8 cellular contexts compared by ENCODE assay signal in genomic region chr15:88624156-88624970, GRCh38. TPM values are rescaled to one million over a fixed set of nuclear protein-coding genes. Genes with fewer than 3 reads are reported as not detected.
A peak's percentile ranks its signal among the peaks of the same experiment; 100 is the strongest.
DNase-seq lines count a peak whose midpoint lies in the region; ATAC-seq lines count a peak whose summit lies in the region.

No MANE protein-coding gene starts in this region.

- peak overlapping the region; percentile 97 for H3K27ac Mint-ChIP-seq in T-helper 17 cell
- peak overlapping the region; percentile 81 to 100 (median 94) for H3K27ac Mint-ChIP-seq in naive thymus-derived CD4-positive, alpha-beta T cell

- peaks cover 6% of the 10 kb centered on the region for H3K36me3 Mint-ChIP-seq in T-helper 17 cell (ENCODE audit: low read depth)
- peaks cover under 1 to 46% (median 17%) of the 10 kb centered on the region in 5 donors for H3K36me3 Mint-ChIP-seq in naive thymus-derived CD4-positive, alpha-beta T cell

- peaks cover 3% of the 10 kb centered on the region for H3K36me3 ChIP-seq in endocrine pancreas (ENCODE audit: control insufficient read depth, insufficient read depth, low read length)
- H3K36me3 ChIP-seq in naive thymus-derived CD4-positive, alpha-beta T cell (ENCODE audit: control insufficient read depth in 2 of 3, insufficient read depth in 3 of 3, low read length in 3 of 3): peaks cover 0 to 15% (median 11%) of the 10 kb centered on the region in 3 experiments

- ATAC-seq in GM18498 (IDR thresholded peaks at IDR 0.05; ENCODE audit: unreplicated experiment) (peak; percentile 28), HG02870 (IDR thresholded peaks at IDR 0.05; ENCODE audit: unreplicated experiment) (peak; percentile 29), T-helper 17 cell (peak; percentile 47)
- peak; percentile 56 for ATAC-seq in naive thymus-derived CD4-positive, alpha-beta T cell

- peak overlapping the region; percentile 90 for H3K27ac ChIP-seq in naive thymus-derived CD4-positive, alpha-beta T cell (ENCODE audit: low read depth, low read length)

- DNase-seq in T-helper 17 cell (peak in 1 of 3 donors; percentile 32), NCI-H774 (lab: John Stamatoyannopoulos, UW) (no peak), GOT3 (lab: John Stamatoyannopoulos, UW) (no peak), NCI-H345 (lab: John Stamatoyannopoulos, UW) (no peak)
- peak in 7 of 9 donors; percentile 68 to 84 (median 75) for DNase-seq in naive thymus-derived CD4-positive, alpha-beta T cell

- CTCF ChIA-PET in naive thymus-derived CD4-positive, alpha-beta T cell (lab: Charles Lee): interaction anchor here (0.6 to 6.0 kb wide), 14 partner anchors 11 to 347 kb away, joined by 3 to 59 read pairs (median 5); no protein-coding TSS in a partner anchor

- peak overlapping the region; percentile 23 for H3K4me3 ChIP-seq in endocrine pancreas (ENCODE audit: control insufficient read depth, insufficient read depth, low read length)
- peak overlapping the region; percentile 5 for H3K4me3 ChIP-seq in naive thymus-derived CD4-positive, alpha-beta T cell (ENCODE audit: low read length)

- H3K27me3 ChIP-seq in endocrine pancreas (ENCODE audit: control insufficient read depth, insufficient read depth, low read length): no peaks in the 10 kb centered on the region
- no peaks in the 10 kb centered on the region for H3K27me3 ChIP-seq in naive thymus-derived CD4-positive, alpha-beta T cell (ENCODE audit: control insufficient read depth in 2 of 2, insufficient read depth in 2 of 2, low read length in 2 of 2)

- peaks cover 0 to 2% (median 0%) of the 10 kb centered on the region in 11 donors for H3K9me3 Mint-ChIP-seq in naive thymus-derived CD4-positive, alpha-beta T cell

- H3K4me3 Mint-ChIP-seq in T-helper 17 cell: peak overlapping the region; percentile 96
- peak overlapping the region; percentile 80 to 96 (median 86) for H3K4me3 Mint-ChIP-seq in naive thymus-derived CD4-positive, alpha-beta T cell

- POLR2A ChIA-PET in naive thymus-derived CD4-positive, alpha-beta T cell (lab: Charles Lee): interaction anchor here (0.6 to 2.2 kb wide), 5 partner anchors 9 to 238 kb away, joined by 3 to 12 read pairs (median 3); no protein-coding TSS in a partner anchor

- peaks cover 61% of the 10 kb centered on the region for H3K4me1 Mint-ChIP-seq in T-helper 17 cell
- H3K4me1 Mint-ChIP-seq in naive thymus-derived CD4-positive, alpha-beta T cell: peaks cover 38 to 81% (median 73%) of the 10 kb centered on the region in 7 donors

- peaks cover 8% of the 10 kb centered on the region for H3K4me1 ChIP-seq in endocrine pancreas (ENCODE audit: control insufficient read depth, insufficient read depth, low read length)
- H3K4me1 ChIP-seq in naive thymus-derived CD4-positive, alpha-beta T cell (ENCODE audit: control insufficient read depth in 2 of 2, insufficient read depth in 2 of 2, low read length in 2 of 2): peaks cover 62 to 66% of the 10 kb centered on the region in 2 donors

- intact Hi-C loops in naive thymus-derived CD4-positive, alpha-beta T cell (cut with micrococcal nuclease): loop anchor here (1.0 to 10.0 kb wide), 12 partner anchors 32 to 710 kb away; partner anchors contain the start of genes FANCI (in 2 of the 2), POLG (in 2 of the 2), ABHD2 (in 1 of the 2) and HAPLN3 (in 1 of the 2)

- H3K9ac ChIP-seq in endocrine pancreas (ENCODE audit: control insufficient read depth, insufficient read depth, low read length): peak overlapping the region; percentile 48

- peaks cover 7% of the 10 kb centered on the region for H3K27me3 Mint-ChIP-seq in T-helper 17 cell
- H3K27me3 Mint-ChIP-seq in naive thymus-derived CD4-positive, alpha-beta T cell: peaks cover 0 to 7% (median 0%) of the 10 kb centered on the region in 5 donors

- no peaks in the 10 kb centered on the region for H3K9me3 ChIP-seq in T-helper 17 cell (ENCODE audit: control insufficient read depth, low read length, poor library complexity, severe bottlenecking)
- no peaks in the 10 kb centered on the region for H3K9me3 ChIP-seq in endocrine pancreas (ENCODE audit: control insufficient read depth, low read length)
- no peaks in the 10 kb centered on the region for H3K9me3 ChIP-seq in naive thymus-derived CD4-positive, alpha-beta T cell (ENCODE audit: control insufficient read depth in 2 of 3, low read length in 3 of 3)

RNA-seq across cellular contexts. Expression of gene AEN, which starts 3.2 kb away (rescaled TPM):
- total RNA-seq in T-helper 17 cell: 10 to 100 TPM; 32.2 to 41.0 TPM
- 10 to 100 TPM; 29.6 to 52.1 (median 44.2) TPM for total RNA-seq in naive thymus-derived CD4-positive, alpha-beta T cell
- 10 to 100 TPM; 20.2 to 31.7 TPM for polyA plus RNA-seq in naive thymus-derived CD4-positive, alpha-beta T cell

RNA-seq across cellular contexts. Expression of gene ISG20, which starts 14.5 kb away (rescaled TPM):
- 100 to 1,000 TPM; 124 to 141 TPM for total RNA-seq in T-helper 17 cell
- 100 to 1,000 TPM in 4 of 5 experiments, 10 to 100 TPM in 1; 92.5 to 160 (median 149) TPM for total RNA-seq in naive thymus-derived CD4-positive, alpha-beta T cell
- 100 to 1,000 TPM; 344 to 415 TPM for polyA plus RNA-seq in naive thymus-derived CD4-positive, alpha-beta T cell

Comparison
In these comparisons a context has a peak if more than half of its experiments do, and no peak if none do; other contexts are left out.
1. DNase-seq: peak in naive thymus-derived CD4-positive, alpha-beta T cell (7 of 9); none in NCI-H774 (single experiment), GOT3 (single experiment) and NCI-H345 (single experiment).
2. Peak in every context shown above with its lines, with median percentiles within 50 percentile points of each other: ATAC-seq.